8 cellular contexts compared by ENCODE assay signal in the genomic region with DNA sequence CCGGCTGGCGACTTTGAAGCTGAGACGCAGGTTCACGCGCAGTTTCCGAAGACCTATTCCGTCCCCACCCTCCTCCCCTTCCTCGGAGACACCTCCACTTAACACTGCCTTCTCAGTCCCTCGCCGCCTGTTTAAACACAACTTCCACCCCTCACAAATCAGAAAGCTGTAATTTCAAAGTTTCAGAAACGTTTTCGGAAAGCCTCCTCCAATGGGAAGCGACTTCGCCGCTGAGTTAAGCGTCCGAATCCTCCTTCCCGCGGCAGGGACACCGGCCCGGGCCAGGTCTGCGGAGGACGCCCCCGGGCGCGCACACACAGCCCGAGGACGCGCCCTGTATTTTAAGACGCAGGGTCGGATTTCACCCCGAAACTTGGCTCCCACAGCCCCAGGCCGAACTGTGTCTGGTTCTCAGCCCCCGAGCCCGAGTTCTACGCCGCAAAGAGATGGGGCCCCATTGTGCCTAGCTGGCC. TPM values are rescaled to one million over a fixed set of nuclear protein-coding genes. Genes with fewer than 3 reads are reported as not detected.
DNase-seq lines count a peak whose midpoint lies in the region; ATAC-seq and TF ChIP-seq lines count a peak whose summit lies in the region.

No MANE protein-coding gene starts in this region.

- H3K9me3 Mint-ChIP-seq in nephron progenitor cell, result peaks cover 26% of the 10 kb centered on the region

- H3K9me3 ChIP-seq in WERI-Rb-1 (ENCODE audit: severe bottlenecking) (no peaks in the 10 kb centered on the region), esophagus muscularis mucosa (no peaks in the 10 kb centered on the region), upper lobe of left lung (no peaks in the 10 kb centered on the region)

- H3K27ac Mint-ChIP-seq in nephron progenitor cell, result peak overlapping the region; percentile 90

- intact Hi-C loops in esophagus muscularis mucosa (cut with DNase I), result no loop called here

- H3K36me3 ChIP-seq in WERI-Rb-1 (no peaks in the 10 kb centered on the region), esophagus muscularis mucosa (no peaks in the 10 kb centered on the region), upper lobe of left lung (no peaks in the 10 kb centered on the region)

- TF ChIP-seq CTCF in WERI-Rb-1 (IDR thresholded peaks at IDR 0.05; ENCODE audit: low read depth, low read length) (no peak), esophagus muscularis mucosa (IDR thresholded peaks at IDR 0.05) (no peak), nephron progenitor cell (IDR thresholded peaks at IDR 0.05) (no peak), upper lobe of left lung (IDR thresholded peaks at IDR 0.05) (no peak)

- H3K4me3 Mint-ChIP-seq in nephron progenitor cell, result peak overlapping the region; percentile 93

- H3K4me3 ChIP-seq in WERI-Rb-1 (ENCODE audit: low read depth, low read length) (peak overlapping the region; percentile 89), esophagus muscularis mucosa (peak overlapping the region; percentile 58 to 66 (median 64)), upper lobe of left lung (peak overlapping the region; percentile 17 to 68 (median 56))

- peaks cover 36% of the 10 kb centered on the region for H3K4me1 Mint-ChIP-seq in nephron progenitor cell

- TF ChIP-seq EP300 in esophagus muscularis mucosa (IDR thresholded peaks at IDR 0.05) (no peak), upper lobe of left lung (IDR thresholded peaks at IDR 0.05) (no peak)

- 2% methylated on average over 36 of the region's 37 CpGs for WGBS in esophagus muscularis mucosa
- WGBS in upper lobe of left lung, 2 donors, result 0 to 3% methylated on average over 14 to 35 of the region's 37 CpGs

- peaks cover 19 to 40% (median 31%) of the 10 kb centered on the region in 4 donors for H3K4me1 ChIP-seq in esophagus muscularis mucosa
- peaks cover 14 to 31% (median 21%) of the 10 kb centered on the region in 4 donors for H3K4me1 ChIP-seq in upper lobe of left lung

- TF ChIP-seq POLR2A in esophagus muscularis mucosa (IDR thresholded peaks at IDR 0.05; ENCODE audit: low read depth) (no peak), upper lobe of left lung (IDR thresholded peaks at IDR 0.05) (no peak)

- ATAC-seq in GM21825 (IDR thresholded peaks at IDR 0.05; ENCODE audit: unreplicated experiment) (peak; percentile 52), upper lobe of left lung (ENCODE audit: low FRiP score in 2 of 2) (peak in 1 of 2 donors; percentile 60), HG03095 (IDR thresholded peaks at IDR 0.05; ENCODE audit: unreplicated experiment) (no peak)

- H3K36me3 Mint-ChIP-seq in nephron progenitor cell (ENCODE audit: low read depth), result peaks cover 35% of the 10 kb centered on the region

- peaks cover 17% of the 10 kb centered on the region for H3K27me3 Mint-ChIP-seq in nephron progenitor cell (ENCODE audit: low read depth, poor library complexity)

- H3K27ac ChIP-seq in WERI-Rb-1, result peak overlapping the region; percentile 82
- H3K27ac ChIP-seq in esophagus muscularis mucosa (replicated peaks in 1 of 4), result peak overlapping the region in 2 of 4 donors; percentile 36 to 57
- H3K27ac ChIP-seq in upper lobe of left lung, result peak overlapping the region in 1 of 4 donors; percentile 71

- DNase-seq in CD1c-positive myeloid dendritic cell (ENCODE audit: extremely low spot score) (peak; percentile 16), WERI-Rb-1 (peak; percentile 35), esophagus muscularis mucosa (ENCODE audit: extremely low spot score) (no peak), nephron progenitor cell (peak; percentile 60), upper lobe of left lung (peak; percentile 21 to 85), COR-L47 (lab: John Stamatoyannopoulos, UW) (no peak)

- H3K27me3 ChIP-seq in WERI-Rb-1 (ENCODE audit: insufficient read depth, low read depth, severe bottlenecking), result no peaks in the 10 kb centered on the region
- peaks cover 0 to 23% (median 0%) of the 10 kb centered on the region in 4 donors for H3K27me3 ChIP-seq in esophagus muscularis mucosa
- no peaks in the 10 kb centered on the region for H3K27me3 ChIP-seq in upper lobe of left lung

RNA-seq across cellular contexts. Expression of a gene that starts 0.6 kb away (rescaled TPM):
- 1 to 10 TPM in 3 of 4 donors, under 1 TPM in 1; 0.83 to 4.6 (median 2.7) TPM for total RNA-seq in esophagus muscularis mucosa
- total RNA-seq in upper lobe of left lung, result 1 to 10 TPM; 1.0 to 4.8 (median 2.1) TPM

Comparison
In these comparisons a context has a peak if more than half of its experiments do, and no peak if none do; other contexts are left out.
1. DNase-seq: peak in CD1c-positive myeloid dendritic cell (single experiment), WERI-Rb-1 (single experiment), nephron progenitor cell (single experiment) and upper lobe of left lung (2 of 2); none in esophagus muscularis mucosa (single experiment) and COR-L47 (single experiment).
2. Peak in every context shown above with its lines, with median percentiles within 50 percentile points of each other: H3K4me3 ChIP-seq.